Comparison of ENCODE assay signal across 1 cellular context in the genomic region with DNA sequence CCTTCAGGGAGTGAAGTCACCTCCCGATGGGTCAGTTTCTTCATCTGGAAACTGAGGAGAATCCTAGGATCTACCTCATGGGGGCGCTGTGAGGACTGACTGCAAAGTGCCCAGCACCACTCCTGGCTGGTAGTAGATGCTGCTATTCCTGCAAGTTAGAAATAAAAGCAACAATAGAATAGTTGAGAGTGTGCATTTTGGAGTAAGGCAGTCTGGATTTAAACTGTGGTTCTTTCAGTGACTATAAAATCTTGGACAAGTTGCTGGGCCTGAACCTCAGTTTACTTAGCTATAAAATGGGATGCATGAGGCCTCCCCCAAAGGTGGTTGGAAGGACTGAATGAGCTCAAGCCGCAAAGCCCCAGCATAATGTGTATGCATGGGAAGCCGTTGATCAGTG.
TF ChIP-seq lines count a peak whose summit lies in the region.

No MANE protein-coding gene starts in this region.

TF ChIP-seq in A549, 52 proteins besides CTCF, POLR2A, EP300 and RAD21 (continued from another document):
- TF ChIP-seq, protein P1, sequence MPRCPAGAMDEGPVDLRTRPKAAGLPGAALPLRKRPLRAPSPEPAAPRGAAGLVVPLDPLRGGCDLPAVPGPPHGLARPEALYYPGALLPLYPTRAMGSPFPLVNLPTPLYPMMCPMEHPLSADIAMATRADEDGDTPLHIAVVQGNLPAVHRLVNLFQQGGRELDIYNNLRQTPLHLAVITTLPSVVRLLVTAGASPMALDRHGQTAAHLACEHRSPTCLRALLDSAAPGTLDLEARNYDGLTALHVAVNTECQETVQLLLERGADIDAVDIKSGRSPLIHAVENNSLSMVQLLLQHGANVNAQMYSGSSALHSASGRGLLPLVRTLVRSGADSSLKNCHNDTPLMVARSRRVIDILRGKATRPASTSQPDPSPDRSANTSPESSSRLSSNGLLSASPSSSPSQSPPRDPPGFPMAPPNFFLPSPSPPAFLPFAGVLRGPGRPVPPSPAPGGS (IDR thresholded peaks at IDR 0.05) = no peak
- TF ChIP-seq CBX2 (IDR thresholded peaks at IDR 0.05; ENCODE audit: borderline replicate concordance, low read depth) = no peak
- no peak for TF ChIP-seq CEBPB (IDR thresholded peaks at IDR 0.05)
- no peak for TF ChIP-seq EHF (CRISPR knock-in tag; IDR thresholded peaks at IDR 0.05)
